ENCODE assay signal across 13 cellular contexts in the genomic region with DNA sequence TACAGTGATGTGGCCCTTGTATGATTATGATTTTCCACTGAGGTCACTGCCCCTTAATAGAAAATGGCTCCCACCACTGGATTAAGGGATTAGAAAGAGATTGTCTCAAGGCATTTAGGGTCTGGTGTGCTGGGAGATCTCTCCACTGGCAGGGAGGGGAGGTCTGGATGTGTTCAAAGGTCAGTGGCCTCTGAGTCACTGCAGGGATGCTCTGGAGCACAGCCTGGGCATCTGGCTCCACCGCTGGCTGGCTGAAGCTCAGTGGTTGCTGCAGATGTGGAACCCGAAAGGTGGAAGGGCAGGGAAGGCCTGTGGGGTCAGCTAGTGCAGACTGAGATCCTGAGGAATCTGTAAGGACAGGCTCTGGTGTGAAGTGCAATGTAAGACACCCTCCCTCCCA. TPM values are rescaled to one million over a fixed set of nuclear protein-coding genes. Genes with fewer than 3 reads are reported as not detected.
"Had no signal": no experiment of that assay in that cellular context is flagged by ENCODE, and none has a peak within 500 bp of the region (broad histone marks: within the 10 kb centered on the region; RNA-seq: fewer than 3 reads in every experiment).

No MANE protein-coding gene starts in this region.

- H3K9me3 ChIP-seq: thyroid gland had no signal

- ATAC-seq: sciatic nerve; stimulated activated effector memory CD8-positive, alpha-beta T cell treated with anti-CD3 and anti-CD28 coated beads, Interleukin-12 subunit alpha, Interleukin-12 subunit beta, amount 100 ng/mL, for 72 hours had no signal

- H3K4me1 ChIP-seq: thyroid gland had no signal

- H3K27me3 ChIP-seq: thyroid gland had no signal

- H3K36me3 ChIP-seq: thyroid gland had no signal

- H3K27ac ChIP-seq: thyroid gland had no signal

- DNase-seq: activated CD4-positive, CD25-positive, alpha-beta regulatory T cell treated with anti-CD3 and anti-CD28 coated beads, Interleukin-2, amount 50 U/mL, for 72 hours; activated naive CD4-positive, alpha-beta T cell treated with anti-CD3 and anti-CD28 coated beads, Interleukin-2, amount 50 U/mL, for 16 hours; activated T-cell treated with anti-CD3 and anti-CD28 coated beads for 4 hours; erythroblast; hypothalamus; thyroid gland had no signal

- H3K4me3 ChIP-seq: thyroid gland had no signal

RNA-seq across cellular contexts. Expression of a gene that starts 18.3 kb away (rescaled TPM):
- total RNA-seq: neural crest cell, osteocyte had no signal

RNA-seq across cellular contexts. Expression of a gene that starts 24.7 kb away (rescaled TPM):
- total RNA-seq: kidney epithelial cell, neural crest cell, osteocyte had no signal

RNA-seq across cellular contexts. Expression of a gene that starts 29.1 kb away (rescaled TPM):
- total RNA-seq: kidney epithelial cell, lower leg skin, mesothelial cell of epicardium, neural crest cell, osteocyte, sciatic nerve had no signal
